ENCODE assay signal across 8 cellular contexts in genomic region chr9:133030317-133031129, GRCh38. TPM values are rescaled to one million over a fixed set of nuclear protein-coding genes. Genes with fewer than 3 reads are reported as not detected.
DNase-seq lines count a peak whose midpoint lies in the region; ATAC-seq, FAIRE-seq and TF ChIP-seq lines count a peak whose summit lies in the region.

Gene GTF3C5 (plus strand): TSS chr9:133030997. CDS start chr9:133031012, 15 bp downstream.

- H3K79me2 ChIP-seq in Loucy (ENCODE audit: insufficient read depth, low read length): peaks cover 71% of the 10 kb centered on the region

- peak within 1 kb of the TSS; percentile 92 for H3K9ac ChIP-seq in Loucy (ENCODE audit: low read depth, low read length, poor library complexity, severe bottlenecking)

- no peaks in the 10 kb centered on the region for H3K9me2 ChIP-seq in Loucy (replicated peaks; ENCODE audit: low read depth, low read length)

- H3K9me3 Mint-ChIP-seq in natural killer cell: no peaks in the 10 kb centered on the region

- peak within 1 kb of the TSS; percentile 100 for H3K4me3 ChIP-seq in Loucy (ENCODE audit: low read length, poor library complexity, severe bottlenecking)

- H3K36me3 Mint-ChIP-seq in natural killer cell: no peaks in the 10 kb centered on the region

- peak within 1 kb of the TSS; percentile 98 for H3K4me3 Mint-ChIP-seq in natural killer cell

- H3K27me3 Mint-ChIP-seq in natural killer cell (ENCODE audit: low read depth in 2 of 2): no peaks in the 10 kb centered on the region

- peak within 1 kb of the TSS; percentile 98 for H3K4me2 ChIP-seq in Loucy (ENCODE audit: low read depth, low read length, poor library complexity, severe bottlenecking)

- intact Hi-C loops in natural killer cell (cut with micrococcal nuclease): no loop called here

- H3K27me3 ChIP-seq in Loucy (ENCODE audit: insufficient read depth, low read length, poor library complexity, severe bottlenecking): no peaks in the 10 kb centered on the region

- H3K9me3 ChIP-seq in Loucy (ENCODE audit: insufficient read depth, low read depth, low read length): no peaks in the 10 kb centered on the region

- H4K20me1 ChIP-seq in Loucy (ENCODE audit: insufficient read depth, low read length, poor library complexity, severe bottlenecking): peaks cover 34% of the 10 kb centered on the region

- no peaks in the 10 kb centered on the region for H3F3A ChIP-seq in Loucy (ENCODE audit: low read depth)

- DNase-seq in EL: peak; percentile 99
- peak; percentile 99 for DNase-seq in H54 (ENCODE audit: insufficient read length, low spot score)
- peak; percentile 87 for DNase-seq in activated T-helper 9 cell treated with anti-CD3 and anti-CD28 coated beads, Interleukin-2, amount 50 U/mL, for 16 hours (ENCODE audit: low read depth)
- peak; percentile 99 for DNase-seq in fibroblast of peridontal ligament (ENCODE audit: extremely low read depth)
- peak; percentile 90 for DNase-seq in natural killer cell
- peak; percentile 92 for DNase-seq in stimulated activated naive CD4-positive, alpha-beta T cell treated with Interleukin-2 at 50 U/mL for 16 hours (lab: John Stamatoyannopoulos, UW)

- peaks cover 29 to 49% of the 10 kb centered on the region in 2 donors for H3K4me1 Mint-ChIP-seq in natural killer cell

- peaks cover 44% of the 10 kb centered on the region for H3K4me1 ChIP-seq in Loucy (ENCODE audit: insufficient read depth, low read length, poor library complexity, severe bottlenecking)

- H3K36me3 ChIP-seq in Loucy (ENCODE audit: insufficient read depth, low read length): no peaks in the 10 kb centered on the region

- FAIRE-seq in H54 (lab: Jason Lieb, UNC): peak; percentile 98

- TF ChIP-seq CTCF in Loucy (conservative IDR thresholded peaks at IDR 0.05; ENCODE audit: low read length) (no peak), natural killer cell (IDR thresholded peaks at IDR 0.05) (no peak)

- TF ChIP-seq POLR2A in H54 (IDR thresholded peaks at IDR 0.05; ENCODE audit: low read depth, low read length): peak; percentile 70
- peak; percentile 89 for TF ChIP-seq POLR2A in Raji (IDR thresholded peaks at IDR 0.05; ENCODE audit: insufficient read depth, low read depth, low read length)

- H2AFZ ChIP-seq in Loucy (ENCODE audit: low read length): peak within 1 kb of the TSS; percentile 91

- peak within 1 kb of the TSS; percentile 95 to 98 for H3K27ac Mint-ChIP-seq in natural killer cell

- ATAC-seq in natural killer cell: peak; percentile 95 to 99 (median 95)

RNA-seq across cellular contexts. Expression of gene GTF3C5, which starts in this region (rescaled TPM):
- total RNA-seq in natural killer cell: 10 to 100 TPM; 52.6 to 69.2 (median 60.4) TPM

Comparison
In these comparisons a context has a peak if more than half of its experiments do, and no peak if none do; other contexts are left out.
1. Peak in every context shown above with its lines: DNase-seq, ATAC-seq and H3K4me3 ChIP-seq.